In genomic region chr1:64744492-64745180, GRCh38 we compare ENCODE assay signal across 8 cellular contexts. TPM values are rescaled to one million over a fixed set of nuclear protein-coding genes. Genes with fewer than 3 reads are reported as not detected.
DNase-seq lines count a peak whose midpoint lies in the region; ATAC-seq and TF ChIP-seq lines count a peak whose summit lies in the region.

A gene with protein sequence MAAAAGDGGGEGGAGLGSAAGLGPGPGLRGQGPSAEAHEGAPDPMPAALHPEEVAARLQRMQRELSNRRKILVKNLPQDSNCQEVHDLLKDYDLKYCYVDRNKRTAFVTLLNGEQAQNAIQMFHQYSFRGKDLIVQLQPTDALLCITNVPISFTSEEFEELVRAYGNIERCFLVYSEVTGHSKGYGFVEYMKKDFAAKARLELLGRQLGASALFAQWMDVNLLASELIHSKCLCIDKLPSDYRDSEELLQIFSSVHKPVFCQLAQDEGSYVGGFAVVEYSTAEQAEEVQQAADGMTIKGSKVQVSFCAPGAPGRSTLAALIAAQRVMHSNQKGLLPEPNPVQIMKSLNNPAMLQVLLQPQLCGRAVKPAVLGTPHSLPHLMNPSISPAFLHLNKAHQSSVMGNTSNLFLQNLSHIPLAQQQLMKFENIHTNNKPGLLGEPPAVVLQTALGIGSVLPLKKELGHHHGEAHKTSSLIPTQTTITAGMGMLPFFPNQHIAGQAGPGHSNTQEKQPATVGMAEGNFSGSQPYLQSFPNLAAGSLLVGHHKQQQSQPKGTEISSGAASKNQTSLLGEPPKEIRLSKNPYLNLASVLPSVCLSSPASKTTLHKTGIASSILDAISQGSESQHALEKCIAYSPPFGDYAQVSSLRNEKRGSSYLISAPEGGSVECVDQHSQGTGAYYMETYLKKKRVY (plus strand): TSS chr1:64745075. CDS start chr1:64745173, 98 bp downstream.

- ATAC-seq in GM18907 (IDR thresholded peaks at IDR 0.05; ENCODE audit: unreplicated experiment): peak; percentile 65

- intact Hi-C loops in transverse colon (cut with DNase I; ENCODE audit: low total_unique reads): no loop called here

- H3K27me3 ChIP-seq in SJSA1 (replicated peaks) (peaks cover 37% of the 10 kb centered on the region), transverse colon (no peaks in the 10 kb centered on the region)

- H3K27ac ChIP-seq in SJSA1 (no peak within 1 kb of the TSS), transverse colon (peak within 1 kb of the TSS; percentile 89 to 95 (median 94))

- peak within 1 kb of the TSS; percentile 65 for H3K4me3 ChIP-seq in AG04449 (ENCODE audit: low read depth, low read length)
- H3K4me3 ChIP-seq in SJSA1: peak within 1 kb of the TSS; percentile 39
- peak within 1 kb of the TSS; percentile 81 to 98 (median 84) for H3K4me3 ChIP-seq in transverse colon

- H3K9me3 ChIP-seq in SJSA1 (replicated peaks) (no peaks in the 10 kb centered on the region), transverse colon (no peaks in the 10 kb centered on the region)

- H3K4me1 ChIP-seq in SJSA1 (replicated peaks) (peaks cover 12% of the 10 kb centered on the region), transverse colon (peaks cover 0 to 40% (median 13%) of the 10 kb centered on the region in 4 donors)

- TF ChIP-seq CTCF in AG04449 (IDR thresholded peaks at IDR 0.05; ENCODE audit: insufficient read depth, low read length, missing control alignments) (peak; percentile 34), transverse colon (IDR thresholded peaks at IDR 0.05) (peak; percentile 48 to 63 (median 54))

- POLR2A ChIA-PET in AG04449 (lab: Yijun Ruan, JAX): no interaction called here

- 0% methylated on average over 35 of the region's 76 CpGs; no CpG with 5 or more reads in 1 of the 2 donors for WGBS in transverse colon (ENCODE audit: low coverage in 1 of 2), 2 donors

- TF ChIP-seq EP300 in transverse colon (IDR thresholded peaks at IDR 0.05; ENCODE audit: low read depth): no peak

- H3K36me3 ChIP-seq in SJSA1: no peaks in the 10 kb centered on the region
- H3K36me3 ChIP-seq in transverse colon: no peaks in the 10 kb centered on the region

- CTCF ChIA-PET in AG04449 (lab: Yijun Ruan, JAX): no interaction called here

- peak; percentile 50 for TF ChIP-seq POLR2A in transverse colon (IDR thresholded peaks at IDR 0.05)

- in situ Hi-C loops in KBM-7 (cut with MboI; ENCODE audit: low pct_unique_long_range_greater_than_20kb, low sequenced_read_pairs) (no loop called here), transverse colon (cut with MboI; ENCODE audit: low pct_ligation_motif_present in 1 of 4, low pct_unique_long_range_greater_than_20kb in 1 of 4, low sequenced_read_pairs in 3 of 4) (loop anchor here in 1 of 4 donors (10.0 kb wide), 1 partner anchor 70 kb away; no protein-coding TSS in a partner anchor)

- DNase-seq in AG04449 (ENCODE audit: low read depth, low spot score): no peak
- peak; percentile 86 for DNase-seq in KBM-7
- DNase-seq in SJSA1 (ENCODE audit: low read depth in 1 of 2, low spot score in 2 of 2): peak in 1 of 2 experiments; percentile 47
- peak; percentile 68 for DNase-seq in activated naive CD4-positive, alpha-beta T cell treated with anti-CD3 and anti-CD28 coated beads, Interleukin-2, amount 50 U/mL, for 16 hours
- peak; percentile 88 for DNase-seq in glomerular visceral epithelial cell (ENCODE audit: extremely low spot score)
- peak; percentile 30 for DNase-seq in occipital lobe (lab: John Stamatoyannopoulos, UW)
- DNase-seq in transverse colon: peak; percentile 86

RNA-seq across cellular contexts. Expression of the gene that starts here (rescaled TPM):
- 0.31 and 0.47 TPM in 2 replicates for total RNA-seq in SJSA1 (2014; rRNA removed; shearing (Covaris generic))
- total RNA-seq in occipital lobe: 22.9 TPM
- 10 to 100 TPM; 46.8 to 94.5 (median 71.0) TPM for total RNA-seq in transverse colon

Comparison
In these comparisons a context has a peak if more than half of its experiments do, and no peak if none do; other contexts are left out.
1. RNA of the gene that starts here (total RNA-seq): 46.8 to 94.5 TPM in transverse colon and 22.9 TPM in occipital lobe (single experiment); 0.31 to 0.47 TPM in SJSA1; every median in the first group is over 10 times any median in the second.
2. Peak in every context shown above with its lines, with median percentiles within 50 percentile points of each other: H3K4me3 ChIP-seq.